ENCODE assay signal across 1 cellular context in the genomic region with DNA sequence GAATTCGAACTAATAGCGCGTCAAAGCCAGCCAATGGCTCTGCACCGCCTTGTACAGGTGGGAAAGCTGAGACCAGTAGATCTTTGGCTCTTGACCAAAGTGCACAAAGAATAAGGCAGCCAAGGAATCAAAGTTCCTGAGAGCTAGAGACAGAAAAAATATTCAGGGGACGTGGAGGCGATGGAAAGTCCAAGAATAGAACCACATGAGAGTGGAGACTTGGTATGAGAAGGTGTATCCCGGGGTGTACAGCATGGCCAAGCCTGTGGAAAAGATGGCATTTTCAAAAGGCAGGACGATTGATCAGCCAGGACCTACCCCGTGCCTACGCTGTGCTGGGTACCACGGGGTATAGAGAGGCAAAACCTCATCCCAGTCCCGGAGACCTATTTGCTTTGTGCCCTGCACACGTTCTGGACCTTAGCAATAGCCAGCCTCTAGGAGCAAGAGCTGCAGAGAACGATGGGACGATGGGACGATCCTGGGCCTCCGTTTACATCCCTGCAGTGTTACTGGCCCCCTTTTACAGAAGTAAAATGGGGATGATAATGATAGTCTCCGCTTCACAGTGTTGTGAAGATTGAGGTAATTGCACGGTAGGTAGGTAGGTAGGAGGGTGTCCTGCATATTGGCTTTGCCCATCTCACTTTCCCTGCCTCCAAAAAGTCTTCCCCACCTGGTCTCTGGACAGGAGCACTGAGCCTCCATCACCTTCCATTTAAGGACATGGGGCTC.
TF ChIP-seq lines count a peak whose summit lies in the region.

No MANE protein-coding gene starts in this region.

TF ChIP-seq in HepG2, 621 proteins besides CTCF, POLR2A, EP300 and RAD21 (continued from another document):
- TF ChIP-seq, protein P1, sequence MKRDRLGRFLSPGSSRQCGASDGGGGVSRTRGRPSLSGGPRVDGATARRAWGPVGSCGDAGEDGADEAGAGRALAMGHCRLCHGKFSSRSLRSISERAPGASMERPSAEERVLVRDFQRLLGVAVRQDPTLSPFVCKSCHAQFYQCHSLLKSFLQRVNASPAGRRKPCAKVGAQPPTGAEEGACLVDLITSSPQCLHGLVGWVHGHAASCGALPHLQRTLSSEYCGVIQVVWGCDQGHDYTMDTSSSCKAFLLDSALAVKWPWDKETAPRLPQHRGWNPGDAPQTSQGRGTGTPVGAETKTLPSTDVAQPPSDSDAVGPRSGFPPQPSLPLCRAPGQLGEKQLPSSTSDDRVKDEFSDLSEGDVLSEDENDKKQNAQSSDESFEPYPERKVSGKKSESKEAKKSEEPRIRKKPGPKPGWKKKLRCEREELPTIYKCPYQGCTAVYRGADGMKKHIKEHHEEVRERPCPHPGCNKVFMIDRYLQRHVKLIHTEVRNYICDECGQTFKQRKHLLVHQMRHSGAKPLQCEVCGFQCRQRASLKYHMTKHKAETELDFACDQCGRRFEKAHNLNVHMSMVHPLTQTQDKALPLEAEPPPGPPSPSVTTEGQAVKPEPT (CRISPR knock-in tag; IDR thresholded peaks at IDR 0.05; ENCODE audit: low read depth) = 0 out of 2 replicates have a peak, but pooled peaks have one; percentile 7
- TF ChIP-seq SATB2 (CRISPR knock-in tag; IDR thresholded peaks at IDR 0.05) = peak; percentile 8; the same call in 1 of the 2 replicates
- TF ChIP-seq RFXAP (CRISPR knock-in tag; IDR thresholded peaks at IDR 0.05; ENCODE audit: borderline replicate concordance) = peak; percentile 31; the same call in 1 of the 2 replicates
- TF ChIP-seq, protein P2, sequence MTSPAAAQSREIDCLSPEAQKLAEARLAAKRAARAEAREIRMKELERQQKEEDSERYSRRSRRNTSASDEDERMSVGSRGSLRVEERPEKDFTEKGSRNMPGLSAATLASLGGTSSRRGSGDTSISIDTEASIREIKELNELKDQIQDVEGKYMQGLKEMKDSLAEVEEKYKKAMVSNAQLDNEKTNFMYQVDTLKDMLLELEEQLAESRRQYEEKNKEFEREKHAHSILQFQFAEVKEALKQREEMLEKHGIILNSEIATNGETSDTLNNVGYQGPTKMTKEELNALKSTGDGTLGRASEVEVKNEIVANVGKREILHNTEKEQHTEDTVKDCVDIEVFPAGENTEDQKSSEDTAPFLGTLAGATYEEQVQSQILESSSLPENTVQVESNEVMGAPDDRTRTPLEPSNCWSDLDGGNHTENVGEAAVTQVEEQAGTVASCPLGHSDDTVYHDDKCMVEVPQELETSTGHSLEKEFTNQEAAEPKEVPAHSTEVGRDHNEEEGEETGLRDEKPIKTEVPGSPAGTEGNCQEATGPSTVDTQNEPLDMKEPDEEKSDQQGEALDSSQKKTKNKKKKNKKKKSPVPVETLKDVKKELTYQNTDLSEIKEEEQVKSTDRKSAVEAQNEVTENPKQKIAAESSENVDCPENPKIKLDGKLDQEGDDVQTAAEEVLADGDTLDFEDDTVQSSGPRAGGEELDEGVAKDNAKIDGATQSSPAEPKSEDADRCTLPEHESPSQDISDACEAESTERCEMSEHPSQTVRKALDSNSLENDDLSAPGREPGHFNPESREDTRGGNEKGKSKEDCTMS (CRISPR knock-in tag; conservative IDR thresholded peaks at IDR 0.05) = no peak
- 0 out of 2 replicates have a peak, but pooled peaks have one; percentile 14 for TF ChIP-seq ZNF34 (CRISPR knock-in tag; IDR thresholded peaks at IDR 0.05; ENCODE audit: borderline replicate concordance)
- TF ChIP-seq FOXP1 (IDR thresholded peaks at IDR 0.05) = no peak
- 0 out of 2 replicates have a peak, but pooled peaks have one; percentile 0 for TF ChIP-seq FOXP1 (CRISPR knock-in tag; IDR thresholded peaks at IDR 0.05)
- TF ChIP-seq, protein P3, sequence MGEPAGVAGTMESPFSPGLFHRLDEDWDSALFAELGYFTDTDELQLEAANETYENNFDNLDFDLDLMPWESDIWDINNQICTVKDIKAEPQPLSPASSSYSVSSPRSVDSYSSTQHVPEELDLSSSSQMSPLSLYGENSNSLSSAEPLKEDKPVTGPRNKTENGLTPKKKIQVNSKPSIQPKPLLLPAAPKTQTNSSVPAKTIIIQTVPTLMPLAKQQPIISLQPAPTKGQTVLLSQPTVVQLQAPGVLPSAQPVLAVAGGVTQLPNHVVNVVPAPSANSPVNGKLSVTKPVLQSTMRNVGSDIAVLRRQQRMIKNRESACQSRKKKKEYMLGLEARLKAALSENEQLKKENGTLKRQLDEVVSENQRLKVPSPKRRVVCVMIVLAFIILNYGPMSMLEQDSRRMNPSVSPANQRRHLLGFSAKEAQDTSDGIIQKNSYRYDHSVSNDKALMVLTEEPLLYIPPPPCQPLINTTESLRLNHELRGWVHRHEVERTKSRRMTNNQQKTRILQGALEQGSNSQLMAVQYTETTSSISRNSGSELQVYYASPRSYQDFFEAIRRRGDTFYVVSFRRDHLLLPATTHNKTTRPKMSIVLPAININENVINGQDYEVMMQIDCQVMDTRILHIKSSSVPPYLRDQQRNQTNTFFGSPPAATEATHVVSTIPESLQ (CRISPR knock-in tag; conservative IDR thresholded peaks at IDR 0.05) = 0 out of 2 replicates have a peak, but pooled peaks have one; percentile 1
- TF ChIP-seq KDM1A (CRISPR knock-in tag; IDR thresholded peaks at IDR 0.05) = no peak
- TF ChIP-seq, protein P4, sequence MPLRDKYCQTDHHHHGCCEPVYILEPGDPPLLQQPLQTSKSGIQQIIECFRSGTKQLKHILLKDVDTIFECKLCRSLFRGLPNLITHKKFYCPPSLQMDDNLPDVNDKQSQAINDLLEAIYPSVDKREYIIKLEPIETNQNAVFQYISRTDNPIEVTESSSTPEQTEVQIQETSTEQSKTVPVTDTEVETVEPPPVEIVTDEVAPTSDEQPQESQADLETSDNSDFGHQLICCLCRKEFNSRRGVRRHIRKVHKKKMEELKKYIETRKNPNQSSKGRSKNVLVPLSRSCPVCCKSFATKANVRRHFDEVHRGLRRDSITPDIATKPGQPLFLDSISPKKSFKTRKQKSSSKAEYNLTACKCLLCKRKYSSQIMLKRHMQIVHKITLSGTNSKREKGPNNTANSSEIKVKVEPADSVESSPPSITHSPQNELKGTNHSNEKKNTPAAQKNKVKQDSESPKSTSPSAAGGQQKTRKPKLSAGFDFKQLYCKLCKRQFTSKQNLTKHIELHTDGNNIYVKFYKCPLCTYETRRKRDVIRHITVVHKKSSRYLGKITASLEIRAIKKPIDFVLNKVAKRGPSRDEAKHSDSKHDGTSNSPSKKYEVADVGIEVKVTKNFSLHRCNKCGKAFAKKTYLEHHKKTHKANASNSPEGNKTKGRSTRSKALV (CRISPR knock-in tag; IDR thresholded peaks at IDR 0.05) = peak; percentile 14; the same call in 1 of the 2 replicates
- 0 out of 2 replicates have a peak, but pooled peaks have one; percentile 33 for TF ChIP-seq PAX8 (CRISPR knock-in tag; IDR thresholded peaks at IDR 0.05; ENCODE audit: borderline replicate concordance)
- TF ChIP-seq, protein P5, sequence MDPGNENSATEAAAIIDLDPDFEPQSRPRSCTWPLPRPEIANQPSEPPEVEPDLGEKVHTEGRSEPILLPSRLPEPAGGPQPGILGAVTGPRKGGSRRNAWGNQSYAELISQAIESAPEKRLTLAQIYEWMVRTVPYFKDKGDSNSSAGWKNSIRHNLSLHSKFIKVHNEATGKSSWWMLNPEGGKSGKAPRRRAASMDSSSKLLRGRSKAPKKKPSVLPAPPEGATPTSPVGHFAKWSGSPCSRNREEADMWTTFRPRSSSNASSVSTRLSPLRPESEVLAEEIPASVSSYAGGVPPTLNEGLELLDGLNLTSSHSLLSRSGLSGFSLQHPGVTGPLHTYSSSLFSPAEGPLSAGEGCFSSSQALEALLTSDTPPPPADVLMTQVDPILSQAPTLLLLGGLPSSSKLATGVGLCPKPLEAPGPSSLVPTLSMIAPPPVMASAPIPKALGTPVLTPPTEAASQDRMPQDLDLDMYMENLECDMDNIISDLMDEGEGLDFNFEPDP (CRISPR knock-in tag; conservative IDR thresholded peaks at IDR 0.05) = 0 out of 2 replicates have a peak, but pooled peaks have one; percentile 32
- 0 out of 2 replicates have a peak, but pooled peaks have one; percentile 2 for TF ChIP-seq FOXJ3 (CRISPR knock-in tag; IDR thresholded peaks at IDR 0.05; ENCODE audit: borderline replicate concordance)
- 0 out of 2 replicates have a peak, but pooled peaks have one; percentile 14 for TF ChIP-seq HOXA9 (CRISPR knock-in tag; IDR thresholded peaks at IDR 0.05; ENCODE audit: borderline replicate concordance)
- peak; percentile 16; the same call in 1 of the 2 replicates for TF ChIP-seq ZBTB20 (CRISPR knock-in tag; IDR thresholded peaks at IDR 0.05; ENCODE audit: borderline replicate concordance, low read depth)
